In the genomic region with DNA sequence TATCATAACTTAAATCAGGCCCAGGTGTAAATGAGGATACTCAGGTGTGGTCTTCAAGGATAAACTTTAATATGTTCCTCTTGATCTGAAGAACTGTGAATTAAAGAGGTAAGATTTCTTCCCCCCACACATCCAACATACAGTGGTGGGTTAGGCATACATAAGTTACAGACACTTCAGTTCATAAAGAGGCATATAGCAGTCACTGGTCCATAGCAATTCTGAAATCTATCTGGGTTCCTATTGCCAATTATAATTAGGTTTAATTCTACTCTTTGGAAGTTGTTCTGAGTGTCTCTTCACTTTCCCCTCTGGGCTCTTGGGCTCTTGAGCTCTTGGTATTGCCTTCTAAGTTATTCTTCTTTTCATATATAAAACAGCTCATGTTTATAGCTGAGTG, we compare ENCODE assay signal across 37 cellular contexts. TPM values are rescaled to one million over a fixed set of nuclear protein-coding genes. Genes with fewer than 3 reads are reported as not detected.
DNase-seq lines count a peak whose midpoint lies in the region; ATAC-seq, FAIRE-seq and TF ChIP-seq lines count a peak whose summit lies in the region.
"Had no signal": no experiment of that assay in that cellular context is flagged by ENCODE, and none has a peak within 500 bp of the region (broad histone marks: within the 10 kb centered on the region; RNA-seq: fewer than 3 reads in every experiment).

No MANE protein-coding gene starts in this region.

- H3K27ac Mint-ChIP-seq in endodermal cell: no peak overlapping the region
- H3K27ac Mint-ChIP-seq in natural killer cell treated with Interleukin-12 subunit alpha and Interleukin-12 subunit beta and Interleukin-15 and Interleukin-18, amount 100 ng/mL, for 72 hours: no peak overlapping the region
- H3K27ac Mint-ChIP-seq: B cell; CD14-positive monocyte; CD4-positive, alpha-beta memory T cell; CD4-positive, alpha-beta T cell; CD4-positive, CD25-positive, alpha-beta regulatory T cell; CD8-positive, alpha-beta memory T cell; CD8-positive, alpha-beta T cell had no signal

- no peak overlapping the region for H3K23ac ChIP-seq in mesenchymal stem cell (ENCODE audit: low read length in 2 of 2)

- H3K36me3 Mint-ChIP-seq in endodermal cell (ENCODE audit: low read depth): no peaks in the 10 kb centered on the region
- H3K36me3 Mint-ChIP-seq in natural killer cell treated with Interleukin-12 subunit alpha and Interleukin-12 subunit beta and Interleukin-15 and Interleukin-18, amount 100 ng/mL, for 72 hours: peaks cover 30% of the 10 kb centered on the region
- H3K36me3 Mint-ChIP-seq: CD14-positive monocyte; CD4-positive, CD25-positive, alpha-beta regulatory T cell; CD8-positive, alpha-beta T cell had no signal

- no peak overlapping the region for H2BK12ac ChIP-seq in mesenchymal stem cell (ENCODE audit: low read length in 2 of 2)

- no peak for TF ChIP-seq EP300 in K562 (IDR thresholded peaks at IDR 0.05; ENCODE audit: low read length)

- no peak for FAIRE-seq in K562 (lab: Jason Lieb, UNC)
- FAIRE-seq in urothelium cell line (lab: Jason Lieb, UNC): peak; percentile 69
- no peak for FAIRE-seq in GM12891 (lab: Jason Lieb, UNC)
- FAIRE-seq: A204.1, A549, D721Med had no signal

- no peak overlapping the region for H2BK15ac ChIP-seq in mesenchymal stem cell (ENCODE audit: low read depth, poor library complexity, severe bottlenecking)

- in situ Hi-C loops in K562 (cut with MboI): no loop called here

- H3K27ac ChIP-seq in K562 (ENCODE audit: extremely low read depth, low read depth, low read length) (no peak overlapping the region), endodermal cell (ENCODE audit: low read depth, low read length) (no peak overlapping the region), mesenchymal stem cell (ENCODE audit: low read length, poor library complexity, severe bottlenecking) (peak overlapping the region; percentile 4)
- H3K27ac ChIP-seq: 22Rv1; A549; BLaER1; BLaER1 treated with 17β-estradiol and CSF1 and Interleukin-3, amounts not matched to agents 10 nM and 100 nM; C4-2B had no signal

- H3K4me2 ChIP-seq in K562 (ENCODE audit: insufficient read depth, low read length) (no peak overlapping the region), mesenchymal stem cell (ENCODE audit: low read length, poor library complexity, severe bottlenecking) (no peak overlapping the region)
- H3K4me2 ChIP-seq: A549; BLaER1; BLaER1 treated with 17β-estradiol and CSF1 and Interleukin-3, amounts not matched to agents 10 nM and 100 nM had no signal

- H3K18ac ChIP-seq in mesenchymal stem cell (ENCODE audit: low read depth in 1 of 2, low read length in 2 of 2): no peak overlapping the region

- TF ChIP-seq POLR2A in K562 (conservative IDR thresholded peaks at IDR 0.05) (no peak), GM12891 (IDR thresholded peaks at IDR 0.05; ENCODE audit: low read depth, low read length) (no peak)

- no peak overlapping the region for H2AK5ac ChIP-seq in mesenchymal stem cell (ENCODE audit: low read length, severe bottlenecking)

- H3K4ac ChIP-seq in mesenchymal stem cell (ENCODE audit: low read depth in 1 of 2, low read length in 2 of 2): no peak overlapping the region

- intact Hi-C loops in K562 (cut with micrococcal nuclease): no loop called here

- H3K9me3 Mint-ChIP-seq in endodermal cell: peaks cover 47% of the 10 kb centered on the region
- H3K9me3 Mint-ChIP-seq in natural killer cell treated with Interleukin-12 subunit alpha and Interleukin-12 subunit beta and Interleukin-15 and Interleukin-18, amount 100 ng/mL, for 72 hours: peaks cover 10% of the 10 kb centered on the region

- no peaks in the 10 kb centered on the region for H3K79me1 ChIP-seq in mesenchymal stem cell (replicated peaks; ENCODE audit: low read length, poor library complexity, severe bottlenecking)

- H3K79me2 ChIP-seq in K562 (ENCODE audit: control insufficient read depth, insufficient read depth, low read length): no peaks in the 10 kb centered on the region

- CTCF ChIA-PET in K562 (lab: Yijun Ruan, JAX; ENCODE audit: low intra/inter-chr PET ratio): no interaction called here

- no peaks in the 10 kb centered on the region for H3K4me1 ChIP-seq in K562 (replicated peaks in 1 of 2; ENCODE audit: control insufficient read depth in 2 of 2, insufficient read depth in 2 of 2, low read length in 2 of 2)
- H3K4me1 ChIP-seq in endodermal cell (ENCODE audit: control insufficient read depth, insufficient read depth, low read length): no peaks in the 10 kb centered on the region
- H3K4me1 ChIP-seq in mesenchymal stem cell (ENCODE audit: control insufficient read depth, insufficient read depth, low read depth, low read length): peaks cover 2% of the 10 kb centered on the region
- H3K4me1 ChIP-seq: A549, BE2C had no signal

- H3K4me1 Mint-ChIP-seq in endodermal cell: peaks cover 4% of the 10 kb centered on the region
- no peaks in the 10 kb centered on the region for H3K4me1 Mint-ChIP-seq in natural killer cell treated with Interleukin-12 subunit alpha and Interleukin-12 subunit beta and Interleukin-15 and Interleukin-18, amount 100 ng/mL, for 72 hours (ENCODE audit: low read depth in 2 of 2)
- H3K4me1 Mint-ChIP-seq: B cell; CD14-positive monocyte; CD4-positive, alpha-beta memory T cell; CD4-positive, CD25-positive, alpha-beta regulatory T cell; CD8-positive, alpha-beta memory T cell had no signal

- ATAC-seq in K562: no peak
- no peak for ATAC-seq in natural killer cell treated with Interleukin-12 subunit alpha and Interleukin-12 subunit beta and Interleukin-15 and Interleukin-18, amount 100 ng/mL, for 72 hours
- ATAC-seq: A549; CD8-positive, alpha-beta T cell had no signal

- H3K4me3 ChIP-seq in K562 (no peak overlapping the region), endodermal cell (ENCODE audit: low read length) (peak overlapping the region; percentile 44), mesenchymal stem cell (ENCODE audit: insufficient read depth in 1 of 2, low read depth in 1 of 2, low read length in 2 of 2) (no peak overlapping the region)
- H3K4me3 ChIP-seq: A549; BLaER1; BLaER1 treated with 17β-estradiol and CSF1 and Interleukin-3, amounts not matched to agents 10 nM and 100 nM had no signal

- TF ChIP-seq CTCF in K562 (IDR thresholded peaks at IDR 0.05 in 2 of 3, conservative IDR thresholded peaks at IDR 0.05 in 1 of 3; ENCODE audit: insufficient read depth in 2 of 3, low read depth in 1 of 3, low read length in 3 of 3): no peak
- TF ChIP-seq CTCF in endodermal cell (conservative IDR thresholded peaks at IDR 0.05): no peak

- no peak for DNase-seq in K562 (ENCODE audit: extremely low read depth in 1 of 4, low spot score in 3 of 4)
- no peak for DNase-seq in endodermal cell
- no peak for DNase-seq in mesenchymal stem cell
- DNase-seq in urothelium cell line (ENCODE audit: low spot score): no peak
- no peak for DNase-seq in activated gamma-delta T cell treated with Interleukin-2 at 50 U/mL for 16 hours
- no peak for DNase-seq in natural killer cell treated with Interleukin-12 subunit alpha and Interleukin-12 subunit beta and Interleukin-15 and Interleukin-18, amount 100 ng/mL, for 72 hours (ENCODE audit: low spot score)
- no peak for DNase-seq in GM12891 (ENCODE audit: insufficient read length, low spot score)
- DNase-seq in NCI-H82 treated with DMSO at 0.1 percent for 48 hours (lab: John Stamatoyannopoulos, UW; ENCODE audit: unreplicated experiment): no peak
- DNase-seq: 8988T; ACHN; AML-193; BE2C; C1 segment of cervical spinal cord; Caco-2; Calu3; CD4-positive, alpha-beta memory T cell; CD4-positive, alpha-beta T cell; CD4-positive, CD25-positive, alpha-beta regulatory T cell; CD8-positive, alpha-beta memory T cell; CD8-positive, alpha-beta T cell; COR-L47; DMS 273 treated with DMSO at 0.1 percent for 48 hours; DMS153; DMS53; DMS79; DMS79 treated with DMSO at 0.1 percent for 48 hours; DND-41; EL had no signal

- TF ChIP-seq RAD21 in K562 (CRISPR knock-in tag; conservative IDR thresholded peaks at IDR 0.05 in 1 of 2, IDR thresholded peaks at IDR 0.05 in 1 of 2): no peak

- no peak overlapping the region for H4K8ac ChIP-seq in mesenchymal stem cell (ENCODE audit: low read length)

- no peak overlapping the region for H3K14ac ChIP-seq in mesenchymal stem cell (ENCODE audit: low read length in 2 of 2)

- H3K36me3 ChIP-seq in K562 (ENCODE audit: control insufficient read depth, insufficient read depth, low read length) (no peaks in the 10 kb centered on the region), endodermal cell (ENCODE audit: control insufficient read depth, insufficient read depth, low read length) (no peaks in the 10 kb centered on the region), mesenchymal stem cell (ENCODE audit: control insufficient read depth in 1 of 2, insufficient read depth in 2 of 2, low read depth in 1 of 2, low read length in 2 of 2) (no peaks in the 10 kb centered on the region)
- H3K36me3 ChIP-seq: BE2C; BLaER1; BLaER1 treated with 17β-estradiol and CSF1 and Interleukin-3, amounts not matched to agents 10 nM and 100 nM had no signal

- no peak overlapping the region for H3K9ac ChIP-seq in K562 (ENCODE audit: insufficient read depth in 1 of 2, low read depth in 2 of 2, low read length in 2 of 2)
- no peak overlapping the region for H3K9ac ChIP-seq in endodermal cell (ENCODE audit: extremely low read depth, low read length, poor library complexity, severe bottlenecking)
- no peak overlapping the region for H3K9ac ChIP-seq in mesenchymal stem cell (ENCODE audit: low read length)
- H3K9ac ChIP-seq: BLaER1; BLaER1 treated with 17β-estradiol and CSF1 and Interleukin-3, amounts not matched to agents 10 nM and 100 nM had no signal

- no peak overlapping the region for H3K4me3 Mint-ChIP-seq in endodermal cell
- no peak overlapping the region for H3K4me3 Mint-ChIP-seq in natural killer cell treated with Interleukin-12 subunit alpha and Interleukin-12 subunit beta and Interleukin-15 and Interleukin-18, amount 100 ng/mL, for 72 hours
- H3K4me3 Mint-ChIP-seq: B cell; CD14-positive monocyte; CD4-positive, alpha-beta memory T cell; CD4-positive, alpha-beta T cell; CD4-positive, CD25-positive, alpha-beta regulatory T cell; CD8-positive, alpha-beta memory T cell; CD8-positive, alpha-beta T cell had no signal

- no peak overlapping the region for H2BK5ac ChIP-seq in mesenchymal stem cell (ENCODE audit: low read depth, low read length, poor library complexity, severe bottlenecking)

- no peak overlapping the region for H4K91ac ChIP-seq in mesenchymal stem cell (ENCODE audit: low read length)

- H2BK120ac ChIP-seq in mesenchymal stem cell (ENCODE audit: low read depth, low read length): no peak overlapping the region

- no peaks in the 10 kb centered on the region; the same call in 1 of the 2 replicates for H3K9me3 ChIP-seq in K562 (replicated peaks; ENCODE audit: control insufficient read depth, insufficient read depth, low read depth, low read length)
- peaks cover 45% of the 10 kb centered on the region for H3K9me3 ChIP-seq in endodermal cell (ENCODE audit: control insufficient read depth, low read length)
- peaks cover 54% of the 10 kb centered on the region for H3K9me3 ChIP-seq in mesenchymal stem cell (ENCODE audit: control insufficient read depth, low read length)
- H3K9me3 ChIP-seq: BE2C, Caco-2 had no signal

- H3K9me1 ChIP-seq in K562 (ENCODE audit: control insufficient read depth, insufficient read depth, low read length): no peaks in the 10 kb centered on the region

- no peaks in the 10 kb centered on the region for H3K27me3 Mint-ChIP-seq in endodermal cell (ENCODE audit: insufficient read depth)
- peaks cover 34 to 55% of the 10 kb centered on the region in 2 donors for H3K27me3 Mint-ChIP-seq in natural killer cell treated with Interleukin-12 subunit alpha and Interleukin-12 subunit beta and Interleukin-15 and Interleukin-18, amount 100 ng/mL, for 72 hours

- no TSS peak for BruUV-seq in K562 (replicated peaks; lab: Mats Ljungman, UMichigan)

- POLR2A ChIA-PET in K562 (lab: Yijun Ruan, JAX): interaction anchor here (1.1 kb wide), 1 partner anchor 14 kb away, joined by 3 read pairs; no protein-coding TSS in a partner anchor

- H3K27me3 ChIP-seq in K562 (ENCODE audit: control insufficient read depth in 2 of 2, insufficient read depth in 2 of 2, low read length in 2 of 2): no peaks in the 10 kb centered on the region
- H3K27me3 ChIP-seq in endodermal cell (ENCODE audit: control insufficient read depth, insufficient read depth, low read length, poor library complexity, severe bottlenecking): no peaks in the 10 kb centered on the region
- H3K27me3 ChIP-seq in mesenchymal stem cell (ENCODE audit: control insufficient read depth in 1 of 2, insufficient read depth in 1 of 2, low read length in 2 of 2): no peaks in the 10 kb centered on the region
- H3K27me3 ChIP-seq: BE2C; BLaER1; BLaER1 treated with 17β-estradiol and CSF1 and Interleukin-3, amounts not matched to agents 10 nM and 100 nM had no signal

- H4K20me1 ChIP-seq in K562 (replicated peaks; ENCODE audit: control insufficient read depth, insufficient read depth, low read length): no peaks in the 10 kb centered on the region
- H4K20me1 ChIP-seq: BLaER1; BLaER1 treated with 17β-estradiol and CSF1 and Interleukin-3, amounts not matched to agents 10 nM and 100 nM had no signal

- H2AFZ ChIP-seq in K562 (ENCODE audit: low read depth, low read length) (no peak overlapping the region), mesenchymal stem cell (ENCODE audit: low read depth, low read length) (no peak overlapping the region)

RNA-seq across cellular contexts. Expression of a gene that starts 32.5 kb away (rescaled TPM):
- total RNA-seq in K562 (2011; cell fraction: chromatin; rRNA removed; ENCODE audit: low replicate concordance): not detected in 2 replicates
- not detected in 2 replicates for total RNA-seq in K562 (2011; cell fraction: nucleolus; rRNA removed)
- total RNA-seq in K562 (2011; cell fraction: nucleoplasm; rRNA removed): not detected in 2 replicates
- total RNA-seq in K562 (2014; rRNA removed) (not detected in 2 replicates), K562 (2014; rRNA removed; fragmentation: Illumina TruSeq; extraction: Trizol) (not detected in 2 replicates), K562 (2015; rRNA removed; fragmentation: Illumina TruSeq; extraction: Trizol) (not detected in 2 replicates), K562 (2021) (not detected in 2 replicates), endodermal cell (10 to 100 TPM in 1 of 2 donors, 1 to 10 TPM in 1; 7.1 to 10.7 TPM)
- polyA plus RNA-seq in K562 (2011; rRNA removed) (not detected in 2 replicates), K562 (2014; fragmentation: Illumina TruSeq; extraction: Trizol) (not detected in 2 replicates), K562 (2014; fragmentation: Nextera tagmentation; extraction: Ambion mirVana) (not detected), K562 (2014; rRNA removed) (not detected in 2 replicates)
- not detected in 2 replicates for polyA plus RNA-seq in K562 (2011; cell fraction: cytosol; rRNA removed)
- not detected in 2 replicates for polyA plus RNA-seq in K562 (2011; cell fraction: nucleus; rRNA removed)
- not detected in 2 replicates for polyA plus RNA-seq in K562 (2012)
- not detected in 2 replicates for polyA minus RNA-seq in K562 (2011; rRNA and poly(A)+ RNA removed)
- polyA minus RNA-seq in K562 (2011; cell fraction: cytosol; rRNA and poly(A)+ RNA removed): not detected in 2 replicates
- polyA minus RNA-seq in K562 (2011; cell fraction: nucleus; rRNA and poly(A)+ RNA removed): not detected in 2 replicates
- 10.4 TPM for polyA plus RNA-seq in endodermal cell (2013, experiment 1 of 2)
- 9.3 TPM for polyA plus RNA-seq in endodermal cell (2013, experiment 2 of 2)
- polyA plus RNA-seq in mesenchymal stem cell (2013, experiment 1 of 2): not detected
- polyA plus RNA-seq in mesenchymal stem cell (2013, experiment 2 of 2): 0.01 TPM
- total RNA-seq in natural killer cell treated with Interleukin-12 subunit alpha and Interleukin-12 subunit beta and Interleukin-15 and Interleukin-18, amount 100 ng/mL, for 72 hours: 1 to 10 TPM; 2.9 to 9.2 TPM
- polyA plus RNA-seq in GM12891 (2012; ENCODE audit: low read depth, missing spikeins): 0.13 TPM
